1 cellular context compared by ENCODE assay signal in genomic region chr9:113302792-113303418, GRCh38.
TF ChIP-seq lines count a peak whose summit lies in the region.

Gene RNF183 (minus strand): TSS chr9:113303376. CDS start chr9:113298184, 5,192 bp downstream.

TF ChIP-seq in HepG2, 621 proteins besides CTCF, POLR2A, EP300 and RAD21 (continued from another document):
- TF ChIP-seq ZNF407 (CRISPR knock-in tag; IDR thresholded peaks at IDR 0.05; ENCODE audit: not compliant biosample characterization) (peak; percentile 24), NFKB2 (CRISPR knock-in tag; IDR thresholded peaks at IDR 0.05; ENCODE audit: borderline replicate concordance) (peak; percentile 60; the same call in 1 of the 2 replicates), PHF21A (CRISPR knock-in tag; IDR thresholded peaks at IDR 0.05) (0 out of 2 replicates have a peak, but pooled peaks have one; percentile 19), RCOR2 (CRISPR knock-in tag; IDR thresholded peaks at IDR 0.05) (peak; percentile 93), DR1 (CRISPR knock-in tag; IDR thresholded peaks at IDR 0.05) (no peak), ATF7 (IDR thresholded peaks at IDR 0.05) (no peak), ATF7 (CRISPR knock-in tag; IDR thresholded peaks at IDR 0.05) (0 out of 2 replicates have a peak, but pooled peaks have one; percentile 40), CCAR2 (optimal IDR thresholded peaks at IDR 0.05; ENCODE audit: low read depth, low read length) (no peak), SPEN (CRISPR knock-in tag; IDR thresholded peaks at IDR 0.05; ENCODE audit: low read depth) (0 out of 2 replicates have a peak, but pooled peaks have one; percentile 24), ZNF264 (CRISPR knock-in tag; IDR thresholded peaks at IDR 0.05) (no peak), KMT2B (CRISPR knock-in tag; IDR thresholded peaks at IDR 0.05) (peak; percentile 22; the same call in 1 of the 2 replicates), ZNF274 (CRISPR knock-in tag; IDR thresholded peaks at IDR 0.05) (0 out of 2 replicates have a peak, but pooled peaks have one; percentile 52), ZBTB7B (CRISPR knock-in tag; IDR thresholded peaks at IDR 0.05) (0 out of 2 replicates have a peak, but pooled peaks have one; percentile 30), ZNF687 (CRISPR knock-in tag; IDR thresholded peaks at IDR 0.05) (peak; percentile 90), NFRKB (IDR thresholded peaks at IDR 0.05) (no peak), AHDC1 (CRISPR knock-in tag; IDR thresholded peaks at IDR 0.05; ENCODE audit: borderline replicate concordance) (peak; percentile 7; the same call in 1 of the 2 replicates), ZNF563 (CRISPR knock-in tag; IDR thresholded peaks at IDR 0.05) (peak; percentile 89), MED1 (CRISPR knock-in tag; IDR thresholded peaks at IDR 0.05) (peak; percentile 39), ZNF253 (CRISPR knock-in tag; IDR thresholded peaks at IDR 0.05; ENCODE audit: borderline replicate concordance) (0 out of 2 replicates have a peak, but pooled peaks have one; percentile 26), ZNF414 (CRISPR knock-in tag; IDR thresholded peaks at IDR 0.05) (no peak), MAX (IDR thresholded peaks at IDR 0.05) (peak; percentile 76), TFAP4 (IDR thresholded peaks at IDR 0.05; ENCODE audit: borderline replicate concordance, low read depth) (no peak; the same call in 1 of the 2 replicates), ZEB1 (IDR thresholded peaks at IDR 0.05; ENCODE audit: insufficient replicate concordance, low read depth) (peak; percentile 80), NCOA2 (CRISPR knock-in tag; IDR thresholded peaks at IDR 0.05) (0 out of 2 replicates have a peak, but pooled peaks have one; percentile 23), EHMT2 (IDR thresholded peaks at IDR 0.05; ENCODE audit: borderline replicate concordance, low read depth, low read length) (no peak), DNMT3B (CRISPR knock-in tag; conservative IDR thresholded peaks at IDR 0.05) (no peak)
